16 cellular contexts compared by ENCODE assay signal in genomic region chr10:33643042-33643441, GRCh38.
DNase-seq lines count a peak whose midpoint lies in the region; ATAC-seq and TF ChIP-seq lines count a peak whose summit lies in the region.
"Had no signal": no experiment of that assay in that cellular context is flagged by ENCODE, and none has a peak within 500 bp of the region (broad histone marks: within the 10 kb centered on the region; RNA-seq: fewer than 3 reads in every experiment).

No MANE protein-coding gene starts in this region.

- no peak overlapping the region for H3K27ac ChIP-seq in caudate nucleus (ENCODE audit: low read depth, low read length)
- no peak overlapping the region for H3K27ac ChIP-seq in esophagus muscularis mucosa (replicated peaks in 1 of 4)
- H3K27ac ChIP-seq: lower lobe of right lung, psoas muscle, SJSA1 had no signal

- H3K9me3 ChIP-seq in esophagus muscularis mucosa = no peaks in the 10 kb centered on the region
- H3K9me3 ChIP-seq: lower lobe of right lung, psoas muscle, SJSA1 had no signal

- H3K4me3 ChIP-seq in foreskin fibroblast (ENCODE audit: low read depth in 1 of 2, low read length in 2 of 2) = no peak overlapping the region
- H3K4me3 ChIP-seq in esophagus muscularis mucosa = no peak overlapping the region
- H3K4me3 ChIP-seq: lower lobe of right lung, psoas muscle, SJSA1 had no signal

- intact Hi-C loops in esophagus muscularis mucosa (cut with DNase I) = no loop called here

- TF ChIP-seq POLR2A in esophagus muscularis mucosa (IDR thresholded peaks at IDR 0.05; ENCODE audit: low read depth) = no peak

- TF ChIP-seq CTCF in foreskin fibroblast (IDR thresholded peaks at IDR 0.05; ENCODE audit: low read depth, low read length) = no peak
- no peak for TF ChIP-seq CTCF in esophagus muscularis mucosa (IDR thresholded peaks at IDR 0.05)

- no peaks in the 10 kb centered on the region for H3K36me3 ChIP-seq in esophagus muscularis mucosa
- H3K36me3 ChIP-seq: lower lobe of right lung, SJSA1 had no signal

- TF ChIP-seq EP300 in esophagus muscularis mucosa (IDR thresholded peaks at IDR 0.05) = no peak

- H3K27me3 ChIP-seq in esophagus muscularis mucosa = no peaks in the 10 kb centered on the region
- H3K27me3 ChIP-seq: SJSA1 had no signal

- no peak for ATAC-seq in GM21367 (IDR thresholded peaks at IDR 0.05; ENCODE audit: unreplicated experiment)
- no peak for ATAC-seq in HG03442 (IDR thresholded peaks at IDR 0.05; ENCODE audit: unreplicated experiment)
- ATAC-seq: activated CD4-positive, alpha-beta T cell treated with anti-CD3 and anti-CD28 coated beads for 36 hours; lower lobe of right lung; naive thymus-derived CD4-positive, alpha-beta T cell; psoas muscle; stimulated activated naive CD8-positive, alpha-beta T cell treated with anti-CD3 and anti-CD28 coated beads, Interleukin-15, Interleukin-2, amounts not matched to agents 100 U/mL and 50 U/mL, for 24 hours had no signal

- DNase-seq in A172 (ENCODE audit: low spot score) (peak; percentile 57), HCEC 1CT (peak; percentile 80), amniotic stem cell (lab: John Stamatoyannopoulos, UW) (peak; percentile 29), foreskin fibroblast (peak; percentile 52 to 79), caudate nucleus (lab: John Stamatoyannopoulos, UW) (no peak), esophagus muscularis mucosa (ENCODE audit: extremely low spot score) (no peak)
- DNase-seq: 8988T; activated CD4-positive, alpha-beta T cell treated with anti-CD3 and anti-CD28 coated beads for 36 hours; lower lobe of right lung; naive thymus-derived CD4-positive, alpha-beta T cell; NCI-H187 treated with DMSO at 0.1 percent for 48 hours; psoas muscle; stimulated activated naive CD8-positive, alpha-beta T cell treated with anti-CD3 and anti-CD28 coated beads, Interleukin-15, Interleukin-2, amounts not matched to agents 100 U/mL and 50 U/mL, for 24 hours had no signal

- no peaks in the 10 kb centered on the region for H3K4me1 ChIP-seq in esophagus muscularis mucosa
- H3K4me1 ChIP-seq: lower lobe of right lung, psoas muscle, SJSA1 had no signal

Comparison
In these comparisons a context has a peak if more than half of its experiments do, and no peak if none do; other contexts are left out.
1. DNase-seq: peak in A172 (single experiment), HCEC 1CT (single experiment), amniotic stem cell (single experiment) and foreskin fibroblast (2 of 2); none in caudate nucleus (0 of 61) and esophagus muscularis mucosa (single experiment).